8 cellular contexts compared by ENCODE assay signal in the genomic region with DNA sequence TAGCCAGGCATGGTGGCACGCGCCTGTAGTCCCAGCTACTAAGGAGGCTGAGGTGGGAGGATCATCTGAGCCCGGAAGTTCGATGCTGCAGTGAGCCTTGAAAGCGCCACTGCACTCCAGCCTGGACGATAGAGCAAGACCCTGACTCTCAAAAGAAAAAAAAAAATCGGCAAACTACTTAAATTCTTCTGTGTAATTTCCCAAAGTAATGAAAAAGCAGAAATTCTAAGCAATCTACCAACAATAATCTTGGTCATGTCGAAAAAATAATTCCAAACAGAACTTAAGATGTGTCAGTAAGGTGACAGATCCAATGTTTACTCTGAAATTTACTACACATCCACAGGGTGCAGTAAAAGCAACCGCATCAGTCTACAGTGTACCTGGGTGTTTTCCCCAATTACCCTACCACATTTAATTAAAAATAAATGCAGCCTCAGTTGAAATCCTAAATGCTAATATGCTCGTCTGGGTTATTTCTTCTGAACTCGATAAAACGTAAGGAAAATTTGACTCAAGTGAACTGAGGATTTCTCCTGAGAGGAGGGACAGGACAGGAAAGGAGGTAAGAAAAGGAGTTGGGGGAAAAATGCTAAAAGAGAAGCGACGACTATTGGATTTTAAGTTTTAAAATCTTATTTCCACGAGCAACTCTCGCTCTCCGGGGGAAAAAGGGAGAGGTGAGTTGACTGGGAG. TPM values are rescaled to one million over a fixed set of nuclear protein-coding genes. Genes with fewer than 3 reads are reported as not detected.
DNase-seq lines count a peak whose midpoint lies in the region; ATAC-seq, FAIRE-seq and TF ChIP-seq lines count a peak whose summit lies in the region.

No MANE protein-coding gene starts in this region.

- H3K4me3 ChIP-seq in BLaER1 treated with 17β-estradiol and CSF1 and Interleukin-3, amounts not matched to agents 10 nM and 100 nM = peak overlapping the region; percentile 78 to 97 (median 88)
- H3K4me3 ChIP-seq in PC-3 (ENCODE audit: low read length) (peak overlapping the region; percentile 81), colonic mucosa (peak overlapping the region; percentile 91), mucosa of stomach (ENCODE audit: low read length) (peak overlapping the region; percentile 70)

- CTCF ChIA-PET in PC-3 (lab: Charles Lee) = no interaction called here

- peaks cover 24 to 31% (median 28%) of the 10 kb centered on the region in 10 experiments for H3K4me1 ChIP-seq in BLaER1 treated with 17β-estradiol and CSF1 and Interleukin-3, amounts not matched to agents 10 nM and 100 nM
- peaks cover 20% of the 10 kb centered on the region for H3K4me1 ChIP-seq in PC-3 (ENCODE audit: insufficient read depth, low read length)
- H3K4me1 ChIP-seq in colonic mucosa = peaks cover 16% of the 10 kb centered on the region
- H3K4me1 ChIP-seq in mucosa of stomach (ENCODE audit: control insufficient read depth, insufficient read depth, low read length) = peaks cover 7% of the 10 kb centered on the region

- no peaks in the 10 kb centered on the region for H3K27me3 ChIP-seq in BLaER1 treated with 17β-estradiol and CSF1 and Interleukin-3, amounts not matched to agents 10 nM and 100 nM
- H3K27me3 ChIP-seq in PC-3 (ENCODE audit: low read length) = no peaks in the 10 kb centered on the region
- H3K27me3 ChIP-seq in colonic mucosa = no peaks in the 10 kb centered on the region
- H3K27me3 ChIP-seq in mucosa of stomach (ENCODE audit: control insufficient read depth, insufficient read depth, low read length) = no peaks in the 10 kb centered on the region

- peak; percentile 52 for ATAC-seq in PC-3
- ATAC-seq in GM19463 (IDR thresholded peaks at IDR 0.05; ENCODE audit: unreplicated experiment) = no peak
- ATAC-seq in GM21723 (IDR thresholded peaks at IDR 0.05; ENCODE audit: unreplicated experiment) = no peak
- no peak for ATAC-seq in sciatic nerve

- H3K9me3 ChIP-seq in BLaER1 treated with 17β-estradiol and CSF1 and Interleukin-3, amounts not matched to agents 10 nM and 100 nM (replicated peaks in 1 of 11) = no peaks in the 10 kb centered on the region
- H3K9me3 ChIP-seq in PC-3 (ENCODE audit: low read length) (no peaks in the 10 kb centered on the region), colonic mucosa (no peaks in the 10 kb centered on the region), mucosa of stomach (ENCODE audit: control insufficient read depth, low read length) (no peaks in the 10 kb centered on the region)

- peaks cover 8 to 23% (median 19%) of the 10 kb centered on the region in 11 experiments; a peak in 19 of 22 replicates for H3K36me3 ChIP-seq in BLaER1 treated with 17β-estradiol and CSF1 and Interleukin-3, amounts not matched to agents 10 nM and 100 nM
- H3K36me3 ChIP-seq in PC-3 (ENCODE audit: low read depth, low read length) = peaks cover 3% of the 10 kb centered on the region; the same call in 1 of the 2 replicates
- no peaks in the 10 kb centered on the region for H3K36me3 ChIP-seq in colonic mucosa
- no peaks in the 10 kb centered on the region for H3K36me3 ChIP-seq in mucosa of stomach (ENCODE audit: control insufficient read depth, insufficient read depth, low read length)

- H3K9me2 ChIP-seq in PC-3 (replicated peaks; ENCODE audit: low read length) = no peaks in the 10 kb centered on the region

- intact Hi-C loops in PC-3 (cut with micrococcal nuclease) (loop anchor here (1.0 kb wide), 2 partner anchors 44 to 49 kb away; a partner anchor contains a TSS), colonic mucosa (cut with DNase I) (loop anchor here (10.0 kb wide), 1 partner anchor 49 kb away; a partner anchor contains a TSS), sciatic nerve (cut with DNase I) (no loop called here)

- H3K27ac ChIP-seq in BLaER1 treated with 17β-estradiol and CSF1 and Interleukin-3, amounts not matched to agents 10 nM and 100 nM = peak overlapping the region; percentile 57 to 83 (median 70)
- H3K27ac ChIP-seq in PC-3 (ENCODE audit: low read length) = peak overlapping the region; percentile 36
- H3K27ac ChIP-seq in colonic mucosa = peak overlapping the region; percentile 89

- BruUV-seq in PC-3 (replicated peaks; lab: Mats Ljungman, UMichigan) = no TSS peak

- POLR2A ChIA-PET in PC-3 (lab: Charles Lee; ENCODE audit: unreplicated experiment) = interaction anchor here (0.6 kb wide), 1 partner anchor 171 kb away, joined by 3 read pairs; no protein-coding TSS in a partner anchor

- FAIRE-seq in GM19239 (lab: Jason Lieb, UNC) = peak; percentile 28

- H3K9ac ChIP-seq in BLaER1 treated with 17β-estradiol and CSF1 and Interleukin-3, amounts not matched to agents 10 nM and 100 nM = peak overlapping the region; percentile 77 to 90 (median 85)
- H3K9ac ChIP-seq in PC-3 (ENCODE audit: low read length) = peak overlapping the region; percentile 76
- peak overlapping the region; percentile 92 to 99 for H3K9ac ChIP-seq in colonic mucosa (ENCODE audit: low read depth in 2 of 2, low read length in 2 of 2)
- H3K9ac ChIP-seq in mucosa of stomach (ENCODE audit: low read length) = peak overlapping the region; percentile 87

- peak overlapping the region; percentile 73 to 100 (median 82) for H3K4me2 ChIP-seq in BLaER1 treated with 17β-estradiol and CSF1 and Interleukin-3, amounts not matched to agents 10 nM and 100 nM
- peak overlapping the region; percentile 79 for H3K4me2 ChIP-seq in PC-3 (ENCODE audit: low read length)

- DNase-seq in GM19239 (ENCODE audit: insufficient read length, low spot score) (no peak), PC-3 (peak; percentile 54), colonic mucosa (peak; percentile 19), sciatic nerve (ENCODE audit: low spot score) (no peak)

- peak overlapping the region; percentile 89 for H2AFZ ChIP-seq in PC-3 (ENCODE audit: low read length)

- H3F3A ChIP-seq in PC-3 (ENCODE audit: low read length, unreplicated experiment) = no peaks in the 10 kb centered on the region

- H3K79me2 ChIP-seq in PC-3 (ENCODE audit: low read length) = peaks cover 55% of the 10 kb centered on the region

- TF ChIP-seq CTCF in PC-3 (conservative IDR thresholded peaks at IDR 0.05; ENCODE audit: low read depth, low read length) (no peak), colonic mucosa (IDR thresholded peaks at IDR 0.05) (no peak)

- H4K20me1 ChIP-seq in BLaER1 treated with 17β-estradiol and CSF1 and Interleukin-3, amounts not matched to agents 10 nM and 100 nM = peaks cover 0 to 48% (median 24%) of the 10 kb centered on the region in 11 experiments; a peak in 15 of 22 replicates
- H4K20me1 ChIP-seq in PC-3 (ENCODE audit: low read length) = peaks cover 13% of the 10 kb centered on the region; the same call in 1 of the 2 replicates

RNA-seq across cellular contexts. Expression of a gene that starts 0.8 kb away (rescaled TPM):
- total RNA-seq in PC-3 (2014; rRNA removed) (186 and 226 TPM in 2 replicates), colonic mucosa (100 to 1,000 TPM in 1 of 2 donors, 10 to 100 TPM in 1; 78.8 to 124 TPM), sciatic nerve (85.9 TPM)

RNA-seq across cellular contexts. Expression of a gene that starts 44.1 kb away (rescaled TPM):
- 40.7 and 49.7 TPM in 2 replicates for total RNA-seq in PC-3 (2014; rRNA removed)
- 10 to 100 TPM; 57.5 to 71.5 TPM for total RNA-seq in colonic mucosa
- total RNA-seq in sciatic nerve = 18.5 TPM

RNA-seq across cellular contexts. Expression of a gene that starts 48.4 kb away (rescaled TPM):
- total RNA-seq in PC-3 (2014; rRNA removed) = 152 and 162 TPM in 2 replicates
- 100 to 1,000 TPM in 1 of 2 donors, 10 to 100 TPM in 1; 80.6 to 114 TPM for total RNA-seq in colonic mucosa
- total RNA-seq in sciatic nerve = 48.7 TPM

Comparison
In these comparisons a context has a peak if more than half of its experiments do, and no peak if none do; other contexts are left out.
1. H3K27ac ChIP-seq: peak in every context shown above with its lines; median percentile 89 in colonic mucosa; 70 in BLaER1 treated with 17β-estradiol and CSF1 and Interleukin-3, amounts not matched to agents 10 nM and 100 nM; 36 in PC-3.
2. DNase-seq: peak in PC-3 (single experiment) and colonic mucosa (single experiment); none in GM19239 (single experiment) and sciatic nerve (single experiment).
3. Peak in every context shown above with its lines, with median percentiles within 50 percentile points of each other: H3K4me3 ChIP-seq and H3K9ac ChIP-seq.